15 cellular contexts compared by ENCODE assay signal in genomic region chr2:207318071-207318683, GRCh38.
DNase-seq lines count a peak whose midpoint lies in the region; TF ChIP-seq lines count a peak whose summit lies in the region.
"Had no signal": no experiment of that assay in that cellular context is flagged by ENCODE, and none has a peak within 500 bp of the region (broad histone marks: within the 10 kb centered on the region; RNA-seq: fewer than 3 reads in every experiment).

No MANE protein-coding gene starts in this region.

- H3K4me3 ChIP-seq in ACC112 (ENCODE audit: low read depth, low read length) (no peak overlapping the region), astrocyte of the spinal cord (ENCODE audit: low read depth, low read length) (no peak overlapping the region)

- peaks cover 29% of the 10 kb centered on the region for H3K4me1 Mint-ChIP-seq in activated CD4-positive, alpha-beta T cell treated with anti-CD3 and anti-CD28 coated beads, Interleukin-2, amount 10 ng/mL, durations not matched to agents 24 days and 14 days

- intact Hi-C loops in activated CD4-positive, alpha-beta T cell treated with anti-CD3 and anti-CD28 coated beads, Interleukin-2, amount 10 ng/mL, durations not matched to agents 24 days and 14 days (cut with micrococcal nuclease) = no loop called here

- DNase-seq in activated CD4-positive, alpha-beta T cell treated with anti-CD3 and anti-CD28 coated beads, Interleukin-2, amount 10 ng/mL, durations not matched to agents 24 days and 14 days = no peak
- DNase-seq in activated CD4-positive, alpha-beta T cell treated with anti-CD3 and anti-CD28 coated beads, Interleukin-2, amount 50 U/mL, for 48 hours = no peak
- DNase-seq in SK-N-DZ (ENCODE audit: low spot score) (peak; percentile 90), astrocyte of the spinal cord (ENCODE audit: low read depth, low spot score) (peak; percentile 23), DMS153 (lab: John Stamatoyannopoulos, UW) (no peak), NCI-H1436 (lab: John Stamatoyannopoulos, UW) (no peak), NCI-H2227 (lab: John Stamatoyannopoulos, UW; ENCODE audit: unreplicated experiment) (no peak)
- DNase-seq: NCI-H1105, NCI-H1694 treated with DMSO at 0.1 percent for 48 hours, NCI-H2107, NCI-H526 treated with DMSO at 0.1 percent for 48 hours, SHP77 had no signal

- peaks cover 32% of the 10 kb centered on the region for H3K4me1 ChIP-seq in ACC112 (ENCODE audit: control insufficient read depth, insufficient read depth, low read length, unreplicated experiment)

- no peaks in the 10 kb centered on the region for H3K27me3 Mint-ChIP-seq in activated CD4-positive, alpha-beta T cell treated with anti-CD3 and anti-CD28 coated beads, Interleukin-2, amount 10 ng/mL, durations not matched to agents 24 days and 14 days

- in situ Hi-C loops in astrocyte of the spinal cord (cut with HindIII; ENCODE audit: low sequenced_read_pairs) = no loop called here

- peak overlapping the region; percentile 57 for H3K27ac Mint-ChIP-seq in activated CD4-positive, alpha-beta T cell treated with anti-CD3 and anti-CD28 coated beads, Interleukin-2, amount 10 ng/mL, durations not matched to agents 24 days and 14 days

- no peaks in the 10 kb centered on the region for H3K36me3 ChIP-seq in ACC112 (ENCODE audit: insufficient read depth, low read length)

- H3K27ac ChIP-seq in ACC112 (ENCODE audit: low read depth, low read length) = peak overlapping the region; percentile 22
- H3K27ac ChIP-seq: HL-60 had no signal

- H3K27me3 ChIP-seq in ACC112 (ENCODE audit: insufficient read depth, low read length) = no peaks in the 10 kb centered on the region

- H3K36me3 Mint-ChIP-seq in activated CD4-positive, alpha-beta T cell treated with anti-CD3 and anti-CD28 coated beads, Interleukin-2, amount 10 ng/mL, durations not matched to agents 24 days and 14 days (ENCODE audit: low read depth) = no peaks in the 10 kb centered on the region

- H3K9me3 Mint-ChIP-seq in activated CD4-positive, alpha-beta T cell treated with anti-CD3 and anti-CD28 coated beads, Interleukin-2, amount 10 ng/mL, durations not matched to agents 24 days and 14 days = peaks cover 8% of the 10 kb centered on the region

- no peak overlapping the region for H2AFZ ChIP-seq in ACC112 (ENCODE audit: low read length, unreplicated experiment)

- TF ChIP-seq CTCF in astrocyte of the spinal cord (IDR thresholded peaks at IDR 0.05; ENCODE audit: low read depth, low read length) = no peak

- H3K4me3 Mint-ChIP-seq in activated CD4-positive, alpha-beta T cell treated with anti-CD3 and anti-CD28 coated beads, Interleukin-2, amount 10 ng/mL, durations not matched to agents 24 days and 14 days = no peak overlapping the region
- H3K4me3 Mint-ChIP-seq: CD14-positive monocyte had no signal

- no peaks in the 10 kb centered on the region for H3K79me2 ChIP-seq in ACC112 (ENCODE audit: control insufficient read depth, insufficient read depth, low read length, unreplicated experiment)

Comparison
In these comparisons a context has a peak if more than half of its experiments do, and no peak if none do; other contexts are left out.
1. DNase-seq: peak in SK-N-DZ (single experiment) and astrocyte of the spinal cord (single experiment); none in activated CD4-positive, alpha-beta T cell treated with anti-CD3 and anti-CD28 coated beads, Interleukin-2, amount 10 ng/mL, durations not matched to agents 24 days and 14 days (single experiment), activated CD4-positive, alpha-beta T cell treated with anti-CD3 and anti-CD28 coated beads, Interleukin-2, amount 50 U/mL, for 48 hours (0 of 2), DMS153 (single experiment), NCI-H1436 (single experiment) and NCI-H2227 (single experiment).